In the genomic region with DNA sequence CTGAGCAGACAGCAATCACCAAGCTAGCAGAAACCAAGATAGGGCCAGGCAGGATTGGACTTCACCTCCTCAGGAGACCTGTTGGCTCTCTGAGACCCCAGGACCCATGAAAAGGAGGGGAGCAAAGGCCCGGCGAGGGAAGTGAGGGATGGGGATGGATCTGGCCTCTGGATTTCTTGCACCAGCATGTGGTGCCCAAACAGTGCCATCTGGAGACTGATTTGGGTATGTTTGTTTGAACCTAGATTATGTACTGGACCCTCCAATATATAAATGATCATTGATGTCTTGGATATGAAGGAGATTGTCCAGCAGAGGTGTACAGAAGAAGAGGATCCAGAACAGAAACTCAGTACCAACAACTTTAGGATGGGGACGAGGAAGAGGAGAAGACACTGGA, we compare ENCODE assay signal across 1 cellular context.
TF ChIP-seq lines count a peak whose summit lies in the region.

No MANE protein-coding gene starts in this region.

TF ChIP-seq in HCT116, 20 proteins besides CTCF, POLR2A, EP300 and RAD21:
- TF ChIP-seq YY1 (IDR thresholded peaks at IDR 0.05; ENCODE audit: extremely low read depth, insufficient replicate concordance, low read depth, low read length) (no peak), EZH2phosphoT487 (IDR thresholded peaks at IDR 0.05; ENCODE audit: borderline replicate concordance) (no peak), ZNF274 (IDR thresholded peaks at IDR 0.05; ENCODE audit: low read depth, low read length) (no peak), TCF7L2 (IDR thresholded peaks at IDR 0.05; ENCODE audit: borderline replicate concordance, extremely low read depth, insufficient read depth, insufficient read length) (no peak), EGR1 (IDR thresholded peaks at IDR 0.05; ENCODE audit: low read depth) (no peak), ZFX (IDR thresholded peaks at IDR 0.05) (no peak), POLR2AphosphoS5 (IDR thresholded peaks at IDR 0.05; ENCODE audit: low read depth, low read length) (no peak), SIN3A (IDR thresholded peaks at IDR 0.05; ENCODE audit: low read depth) (no peak), JUND (IDR thresholded peaks at IDR 0.05) (no peak), FOSL1 (IDR thresholded peaks at IDR 0.05; ENCODE audit: low read depth) (no peak), CEBPB (IDR thresholded peaks at IDR 0.05; ENCODE audit: low read depth) (no peak), SP1 (IDR thresholded peaks at IDR 0.05; ENCODE audit: low read depth) (no peak), ELF1 (IDR thresholded peaks at IDR 0.05; ENCODE audit: borderline replicate concordance, low read depth) (no peak), SRF (IDR thresholded peaks at IDR 0.05; ENCODE audit: low read depth) (no peak)
- TF ChIP-seq, protein P1, sequence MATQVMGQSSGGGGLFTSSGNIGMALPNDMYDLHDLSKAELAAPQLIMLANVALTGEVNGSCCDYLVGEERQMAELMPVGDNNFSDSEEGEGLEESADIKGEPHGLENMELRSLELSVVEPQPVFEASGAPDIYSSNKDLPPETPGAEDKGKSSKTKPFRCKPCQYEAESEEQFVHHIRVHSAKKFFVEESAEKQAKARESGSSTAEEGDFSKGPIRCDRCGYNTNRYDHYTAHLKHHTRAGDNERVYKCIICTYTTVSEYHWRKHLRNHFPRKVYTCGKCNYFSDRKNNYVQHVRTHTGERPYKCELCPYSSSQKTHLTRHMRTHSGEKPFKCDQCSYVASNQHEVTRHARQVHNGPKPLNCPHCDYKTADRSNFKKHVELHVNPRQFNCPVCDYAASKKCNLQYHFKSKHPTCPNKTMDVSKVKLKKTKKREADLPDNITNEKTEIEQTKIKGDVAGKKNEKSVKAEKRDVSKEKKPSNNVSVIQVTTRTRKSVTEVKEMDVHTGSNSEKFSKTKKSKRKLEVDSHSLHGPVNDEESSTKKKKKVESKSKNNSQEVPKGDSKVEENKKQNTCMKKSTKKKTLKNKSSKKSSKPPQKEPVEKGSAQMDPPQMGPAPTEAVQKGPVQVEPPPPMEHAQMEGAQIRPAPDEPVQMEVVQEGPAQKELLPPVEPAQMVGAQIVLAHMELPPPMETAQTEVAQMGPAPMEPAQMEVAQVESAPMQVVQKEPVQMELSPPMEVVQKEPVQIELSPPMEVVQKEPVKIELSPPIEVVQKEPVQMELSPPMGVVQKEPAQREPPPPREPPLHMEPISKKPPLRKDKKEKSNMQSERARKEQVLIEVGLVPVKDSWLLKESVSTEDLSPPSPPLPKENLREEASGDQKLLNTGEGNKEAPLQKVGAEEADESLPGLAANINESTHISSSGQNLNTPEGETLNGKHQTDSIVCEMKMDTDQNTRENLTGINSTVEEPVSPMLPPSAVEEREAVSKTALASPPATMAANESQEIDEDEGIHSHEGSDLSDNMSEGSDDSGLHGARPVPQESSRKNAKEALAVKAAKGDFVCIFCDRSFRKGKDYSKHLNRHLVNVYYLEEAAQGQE (IDR thresholded peaks at IDR 0.05; ENCODE audit: low read depth), result no peak
- TF ChIP-seq, protein P2, sequence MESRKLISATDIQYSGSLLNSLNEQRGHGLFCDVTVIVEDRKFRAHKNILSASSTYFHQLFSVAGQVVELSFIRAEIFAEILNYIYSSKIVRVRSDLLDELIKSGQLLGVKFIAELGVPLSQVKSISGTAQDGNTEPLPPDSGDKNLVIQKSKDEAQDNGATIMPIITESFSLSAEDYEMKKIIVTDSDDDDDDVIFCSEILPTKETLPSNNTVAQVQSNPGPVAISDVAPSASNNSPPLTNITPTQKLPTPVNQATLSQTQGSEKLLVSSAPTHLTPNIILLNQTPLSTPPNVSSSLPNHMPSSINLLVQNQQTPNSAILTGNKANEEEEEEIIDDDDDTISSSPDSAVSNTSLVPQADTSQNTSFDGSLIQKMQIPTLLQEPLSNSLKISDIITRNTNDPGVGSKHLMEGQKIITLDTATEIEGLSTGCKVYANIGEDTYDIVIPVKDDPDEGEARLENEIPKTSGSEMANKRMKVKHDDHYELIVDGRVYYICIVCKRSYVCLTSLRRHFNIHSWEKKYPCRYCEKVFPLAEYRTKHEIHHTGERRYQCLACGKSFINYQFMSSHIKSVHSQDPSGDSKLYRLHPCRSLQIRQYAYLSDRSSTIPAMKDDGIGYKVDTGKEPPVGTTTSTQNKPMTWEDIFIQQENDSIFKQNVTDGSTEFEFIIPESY (IDR thresholded peaks at IDR 0.05; ENCODE audit: extremely low read depth, insufficient replicate concordance, low read length), result no peak
- TF ChIP-seq, protein P3, sequence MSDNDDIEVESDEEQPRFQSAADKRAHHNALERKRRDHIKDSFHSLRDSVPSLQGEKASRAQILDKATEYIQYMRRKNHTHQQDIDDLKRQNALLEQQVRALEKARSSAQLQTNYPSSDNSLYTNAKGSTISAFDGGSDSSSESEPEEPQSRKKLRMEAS (IDR thresholded peaks at IDR 0.05), result no peak
- TF ChIP-seq, protein P4, sequence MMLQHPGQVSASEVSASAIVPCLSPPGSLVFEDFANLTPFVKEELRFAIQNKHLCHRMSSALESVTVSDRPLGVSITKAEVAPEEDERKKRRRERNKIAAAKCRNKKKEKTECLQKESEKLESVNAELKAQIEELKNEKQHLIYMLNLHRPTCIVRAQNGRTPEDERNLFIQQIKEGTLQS (IDR thresholded peaks at IDR 0.05), result no peak
